In genomic region chr11:94494200-94494545, GRCh38 we compare ENCODE assay signal across 6 cellular contexts. TPM values are rescaled to one million over a fixed set of nuclear protein-coding genes. Genes with fewer than 3 reads are reported as not detected.
DNase-seq lines count a peak whose midpoint lies in the region; ATAC-seq and TF ChIP-seq lines count a peak whose summit lies in the region.

No MANE protein-coding gene starts in this region.

- CTCF ChIA-PET in activated CD4-positive, alpha-beta T cell treated with anti-CD3 and anti-CD28 coated beads for 36 hours (lab: Charles Lee), result interaction anchor here (0.6 to 1.4 kb wide), 5 partner anchors 8 to 706 kb away, joined by 4 to 7 read pairs (median 4); no protein-coding TSS in a partner anchor

- peaks cover 35% of the 10 kb centered on the region for H3K36me3 Mint-ChIP-seq in activated CD4-positive, alpha-beta T cell treated with anti-CD3 and anti-CD28 coated beads for 36 hours (ENCODE audit: low read depth)

- peak overlapping the region; percentile 94 for H3K4me3 Mint-ChIP-seq in activated CD4-positive, alpha-beta T cell treated with anti-CD3 and anti-CD28 coated beads for 36 hours

- ATAC-seq in activated CD4-positive, alpha-beta T cell treated with anti-CD3 and anti-CD28 coated beads for 36 hours, result peak; percentile 71
- peak; percentile 66 for ATAC-seq in foreskin keratinocyte

- no peak for DNase-seq in activated CD4-positive, alpha-beta T cell treated with anti-CD3 and anti-CD28 coated beads for 36 hours
- DNase-seq in activated CD4-positive, alpha-beta T cell treated with anti-CD3 and anti-CD28 coated beads for 1 hour, result no peak
- DNase-seq in NCI-H69 (lab: John Stamatoyannopoulos, UW) (peak; percentile 46), foreskin keratinocyte (no peak), testis (no peak), islet precursor cell (no peak)

- WGBS in testis, 2 donors, result 0% methylated on average over 3 to 10 of the region's 10 CpGs

- peak overlapping the region; percentile 37 for H3K27ac ChIP-seq in foreskin keratinocyte
- peak overlapping the region; percentile 63 to 83 for H3K27ac ChIP-seq in testis

- H3K27me3 ChIP-seq in foreskin keratinocyte, result no peaks in the 10 kb centered on the region
- H3K27me3 ChIP-seq in testis, result no peaks in the 10 kb centered on the region

- no peaks in the 10 kb centered on the region for H3K9me3 ChIP-seq in testis

- no peaks in the 10 kb centered on the region for H3K36me3 ChIP-seq in testis (ENCODE audit: low read depth, missing control alignments)

- H3K9me3 Mint-ChIP-seq in activated CD4-positive, alpha-beta T cell treated with anti-CD3 and anti-CD28 coated beads for 36 hours (ENCODE audit: low read depth), result no peaks in the 10 kb centered on the region

- no peak for TF ChIP-seq POLR2A in testis (IDR thresholded peaks at IDR 0.05)

- H3K27me3 Mint-ChIP-seq in activated CD4-positive, alpha-beta T cell treated with anti-CD3 and anti-CD28 coated beads for 36 hours, result no peaks in the 10 kb centered on the region

- no peak for TF ChIP-seq CTCF in foreskin keratinocyte (conservative IDR thresholded peaks at IDR 0.05)
- TF ChIP-seq CTCF in testis (IDR thresholded peaks at IDR 0.05), result no peak

- intact Hi-C loops in activated CD4-positive, alpha-beta T cell treated with anti-CD3 and anti-CD28 coated beads for 36 hours (cut with DNase I, micrococcal nuclease), result loop anchor here (1.0 to 10.0 kb wide), 6 partner anchors 48 to 1298 kb away; partner anchors contain the start of genes CEP57 (in 2 of the 2), FUT4 (in 1 of the 2), MED17 (in 1 of the 2) and SLC36A4 (in 1 of the 2)
- intact Hi-C loops in testis (cut with DNase I; ENCODE audit: low total_unique reads), result no loop called here

- H3K4me1 Mint-ChIP-seq in activated CD4-positive, alpha-beta T cell treated with anti-CD3 and anti-CD28 coated beads for 36 hours, result peaks cover 24% of the 10 kb centered on the region

- POLR2A ChIA-PET in activated CD4-positive, alpha-beta T cell treated with anti-CD3 and anti-CD28 coated beads for 36 hours (lab: Charles Lee), result interaction anchor here (1.0 kb wide), 1 partner anchor 752 kb away, joined by 4 read pairs; the partner anchor contains the start of gene C11orf54

- H3K4me3 ChIP-seq in testis, result peak overlapping the region; percentile 88 to 92

- H3K4me1 ChIP-seq in foreskin keratinocyte, result peaks cover 18% of the 10 kb centered on the region
- H3K4me1 ChIP-seq in testis, result peaks cover 4% of the 10 kb centered on the region

- H3K27ac Mint-ChIP-seq in activated CD4-positive, alpha-beta T cell treated with anti-CD3 and anti-CD28 coated beads for 36 hours, result peak overlapping the region; percentile 97

RNA-seq across cellular contexts. Expression of gene ANKRD49, which starts 0.4 kb away (rescaled TPM):
- 10 to 100 TPM; 20.8 to 22.4 TPM for total RNA-seq in activated CD4-positive, alpha-beta T cell treated with anti-CD3 and anti-CD28 coated beads for 36 hours
- 11.7 and 11.9 TPM in 2 replicates for total RNA-seq in foreskin keratinocyte
- 5.5 and 7.4 TPM in 2 replicates for polyA plus RNA-seq in foreskin keratinocyte
- 10 to 100 TPM; 13.4 to 14.8 TPM for total RNA-seq in testis
- polyA plus RNA-seq in testis (ENCODE audit: insufficient read depth, low read depth, low replicate concordance), result 11.3 TPM

RNA-seq across cellular contexts. Expression of gene MRE11, which starts 0.5 kb away (rescaled TPM):
- 10 to 100 TPM; 36.8 to 51.3 TPM for total RNA-seq in activated CD4-positive, alpha-beta T cell treated with anti-CD3 and anti-CD28 coated beads for 36 hours
- total RNA-seq in foreskin keratinocyte (18.7 and 20.8 TPM in 2 replicates), testis (10 to 100 TPM; 15.2 to 19.8 TPM)
- polyA plus RNA-seq in foreskin keratinocyte (6.7 and 8.8 TPM in 2 replicates), testis (ENCODE audit: insufficient read depth, low read depth, low replicate concordance) (9.2 TPM)

RNA-seq across cellular contexts. Expression of gene C11orf97, which starts 18.1 kb away (rescaled TPM):
- not detected for total RNA-seq in activated CD4-positive, alpha-beta T cell treated with anti-CD3 and anti-CD28 coated beads for 36 hours
- not detected in 2 replicates for total RNA-seq in foreskin keratinocyte
- polyA plus RNA-seq in foreskin keratinocyte, result not detected in 2 replicates
- total RNA-seq in testis, result 10 to 100 TPM in 1 of 2 donors, 1 to 10 TPM in 1; 6.4 to 10.4 TPM
- 25.2 TPM for polyA plus RNA-seq in testis (ENCODE audit: insufficient read depth, low read depth, low replicate concordance)

RNA-seq across cellular contexts. Expression of gene FUT4, which starts 49.5 kb away (rescaled TPM):
- 1 to 10 TPM; 4.4 to 4.9 TPM for total RNA-seq in activated CD4-positive, alpha-beta T cell treated with anti-CD3 and anti-CD28 coated beads for 36 hours
- 2.4 and 3.2 TPM in 2 replicates for total RNA-seq in foreskin keratinocyte
- 1.3 and 1.5 TPM in 2 replicates for polyA plus RNA-seq in foreskin keratinocyte
- 1 to 10 TPM; 5.1 to 5.9 TPM for total RNA-seq in testis
- 3.8 TPM for polyA plus RNA-seq in testis (ENCODE audit: insufficient read depth, low read depth, low replicate concordance)
